Comparison of ENCODE assay signal across 29 cellular contexts in genomic region chr5:15943487-15943886, GRCh38.
DNase-seq lines count a peak whose midpoint lies in the region; ATAC-seq, FAIRE-seq and TF ChIP-seq lines count a peak whose summit lies in the region.
"Had no signal": no experiment of that assay in that cellular context is flagged by ENCODE, and none has a peak within 500 bp of the region (broad histone marks: within the 10 kb centered on the region; RNA-seq: fewer than 3 reads in every experiment).

No MANE protein-coding gene starts in this region.

- H4K20me1 ChIP-seq in fibroblast of lung (ENCODE audit: control insufficient read depth, extremely low read depth, insufficient read depth, low read length) (no peaks in the 10 kb centered on the region), smooth muscle cell (ENCODE audit: low read depth) (no peaks in the 10 kb centered on the region)

- H3K4me3 ChIP-seq in fibroblast of lung (replicated peaks in 1 of 4; ENCODE audit: control extremely low read depth in 1 of 4, insufficient read depth in 1 of 4, low read depth in 3 of 4, low read length in 4 of 4) (no peak overlapping the region), smooth muscle cell (no peak overlapping the region)
- H3K4me3 ChIP-seq: adrenal gland, GM12878, tibial artery had no signal

- ATAC-seq in GM21576 (IDR thresholded peaks at IDR 0.05; ENCODE audit: unreplicated experiment) = no peak
- ATAC-seq: activated CD4-positive, CD25-positive, alpha-beta regulatory T cell treated with anti-CD3 and anti-CD28 coated beads, Interleukin-2, amount 50 U/mL, for 24 hours; activated T-cell treated with anti-CD3 and anti-CD28 coated beads, Interleukin-2, amount 50 U/mL, for 72 hours; foreskin keratinocyte; GM12878; naive thymus-derived CD4-positive, alpha-beta T cell; Panc1; sciatic nerve had no signal

- H2AFZ ChIP-seq in fibroblast of lung (ENCODE audit: low read length) (no peak overlapping the region), smooth muscle cell (ENCODE audit: low read depth) (no peak overlapping the region)

- H3K4me1 ChIP-seq in fibroblast of lung (ENCODE audit: control insufficient read depth, extremely low read depth, insufficient read depth, low read length) (peaks cover 5% of the 10 kb centered on the region), smooth muscle cell (ENCODE audit: low read depth) (peaks cover 23% of the 10 kb centered on the region)
- H3K4me1 ChIP-seq: adrenal gland, tibial artery had no signal

- H3K79me2 ChIP-seq in fibroblast of lung (ENCODE audit: control insufficient read depth, insufficient read depth, low read length) = no peaks in the 10 kb centered on the region
- no peaks in the 10 kb centered on the region for H3K79me2 ChIP-seq in smooth muscle cell (ENCODE audit: low read depth)

- peaks cover 5% of the 10 kb centered on the region for H3F3A ChIP-seq in smooth muscle cell (ENCODE audit: low read depth)

- H3K9me3 ChIP-seq in fibroblast of lung (ENCODE audit: control insufficient read depth, insufficient read depth, low read depth, low read length) (no peaks in the 10 kb centered on the region), smooth muscle cell (replicated peaks; ENCODE audit: low read depth) (no peaks in the 10 kb centered on the region)
- H3K9me3 ChIP-seq: adrenal gland, tibial artery had no signal

- H3K36me3 ChIP-seq in fibroblast of lung (ENCODE audit: control insufficient read depth, insufficient read depth, low read length) (peaks cover 1% of the 10 kb centered on the region), smooth muscle cell (ENCODE audit: low read depth) (no peaks in the 10 kb centered on the region)

- no peak for TF ChIP-seq CTCF in fibroblast of lung (conservative IDR thresholded peaks at IDR 0.05 in 1 of 2, IDR thresholded peaks at IDR 0.05 in 1 of 2; ENCODE audit: low read depth in 1 of 2, low read length in 2 of 2)
- no peak for TF ChIP-seq CTCF in smooth muscle cell (IDR thresholded peaks at IDR 0.05; ENCODE audit: borderline replicate concordance, insufficient read depth, poor library complexity, severe bottlenecking)

- no peak overlapping the region for H3K27ac ChIP-seq in fibroblast of lung (ENCODE audit: insufficient read depth, low read length)
- H3K27ac ChIP-seq in smooth muscle cell (ENCODE audit: low read depth) = peak overlapping the region; percentile 61
- H3K27ac ChIP-seq: adrenal gland, foreskin keratinocyte, tibial artery had no signal

- no peak for FAIRE-seq in urothelium cell line (lab: Jason Lieb, UNC)
- FAIRE-seq: bronchial epithelial cell, colon, GM12878, keratinocyte had no signal

- H3K4me2 ChIP-seq in fibroblast of lung (ENCODE audit: extremely low read depth, insufficient read depth, low read length) (no peak overlapping the region), smooth muscle cell (peak overlapping the region; percentile 46)

- H3K27me3 ChIP-seq in fibroblast of lung (ENCODE audit: control insufficient read depth, insufficient read depth, low read length) = no peaks in the 10 kb centered on the region
- H3K27me3 ChIP-seq in smooth muscle cell (ENCODE audit: low read depth) = no peaks in the 10 kb centered on the region
- H3K27me3 ChIP-seq: adrenal gland, foreskin keratinocyte, tibial artery had no signal

- DNase-seq in EL (peak; percentile 71), NCI-H226 (peak; percentile 1), fibroblast of lung (ENCODE audit: low read depth in 2 of 2) (peak; percentile 60 to 81), smooth muscle cell (lab: John Stamatoyannopoulos, UW; ENCODE audit: unreplicated experiment) (no peak), midbrain (lab: John Stamatoyannopoulos, UW) (no peak), urothelium cell line (ENCODE audit: low spot score) (no peak)
- DNase-seq: activated CD4-positive, alpha-beta T cell treated with anti-CD3 and anti-CD28 coated beads, Interleukin-2, amount 50 U/mL, for 4 hours; activated naive CD4-positive, alpha-beta T cell; activated T-cell treated with anti-CD3 and anti-CD28 coated beads, Interleukin-2, amount 50 U/mL, for 72 hours; adrenal gland; CD4-positive, CD25-positive, alpha-beta regulatory T cell; DND-41; foreskin keratinocyte; head of caudate nucleus; naive thymus-derived CD4-positive, alpha-beta T cell; NCI-H146; NCI-H2107; NCI-H748 treated with DMSO at 0.1 percent for 48 hours; SHP77 treated with DMSO at 0.1 percent for 48 hours; stimulated activated CD4-positive, alpha-beta T cell treated with anti-CD3 and anti-CD28 coated beads, Interleukin-4, amount 100 ng/mL, for 24 hours; tibial artery had no signal

- WGBS in smooth muscle cell (ENCODE audit: low lambda C conversion rate) = 11% methylated on average over 2 of the region's 2 CpGs

- H3K9ac ChIP-seq in fibroblast of lung (ENCODE audit: insufficient read depth, low read length) (no peak overlapping the region), smooth muscle cell (ENCODE audit: low read depth) (no peak overlapping the region)

Comparison
In these comparisons a context has a peak if more than half of its experiments do, and no peak if none do; other contexts are left out.
1. DNase-seq: peak in EL (single experiment), NCI-H226 (single experiment) and fibroblast of lung (2 of 2); none in smooth muscle cell (single experiment), midbrain (single experiment) and urothelium cell line (single experiment).